1 cellular context compared by ENCODE assay signal in the genomic region with DNA sequence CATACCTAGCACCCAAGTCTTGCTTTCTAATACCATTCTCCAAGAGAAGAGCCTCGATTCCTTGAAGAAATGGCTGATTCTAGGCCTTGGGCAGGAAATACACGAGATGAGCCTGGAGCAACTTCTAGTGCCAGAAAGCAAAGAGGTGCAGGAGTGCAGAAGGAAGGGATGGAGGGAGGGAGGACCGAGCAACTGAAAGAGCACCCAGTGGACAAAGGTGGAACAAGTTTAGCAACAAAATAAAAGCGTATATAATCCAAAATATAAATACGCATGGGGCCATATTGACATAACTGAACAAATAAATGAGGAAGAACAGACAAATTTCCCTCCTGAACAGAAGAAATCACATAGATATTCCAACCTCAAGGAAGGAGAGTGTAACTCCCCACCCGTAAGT.
TF ChIP-seq lines count a peak whose summit lies in the region.

No MANE protein-coding gene starts in this region.

TF ChIP-seq in HepG2, 621 proteins besides CTCF, POLR2A, EP300 and RAD21:
- TF ChIP-seq ATF1 (CRISPR knock-in tag; IDR thresholded peaks at IDR 0.05) (peak; percentile 36; the same call in 1 of the 2 replicates), ZFP62 (CRISPR knock-in tag; IDR thresholded peaks at IDR 0.05) (no peak), FOXA1 (IDR thresholded peaks at IDR 0.05) (0 out of 2 replicates have a peak, but pooled peaks have one; percentile 16), FOXA1 (CRISPR knock-in tag; IDR thresholded peaks at IDR 0.05) (0 out of 2 replicates have a peak, but pooled peaks have one; percentile 7), NKX3-1 (CRISPR knock-in tag; IDR thresholded peaks at IDR 0.05) (no peak), ZNF724P (CRISPR knock-in tag; IDR thresholded peaks at IDR 0.05; ENCODE audit: borderline replicate concordance) (no peak), BRD4 (CRISPR knock-in tag; IDR thresholded peaks at IDR 0.05) (no peak)
- TF ChIP-seq, protein P1, sequence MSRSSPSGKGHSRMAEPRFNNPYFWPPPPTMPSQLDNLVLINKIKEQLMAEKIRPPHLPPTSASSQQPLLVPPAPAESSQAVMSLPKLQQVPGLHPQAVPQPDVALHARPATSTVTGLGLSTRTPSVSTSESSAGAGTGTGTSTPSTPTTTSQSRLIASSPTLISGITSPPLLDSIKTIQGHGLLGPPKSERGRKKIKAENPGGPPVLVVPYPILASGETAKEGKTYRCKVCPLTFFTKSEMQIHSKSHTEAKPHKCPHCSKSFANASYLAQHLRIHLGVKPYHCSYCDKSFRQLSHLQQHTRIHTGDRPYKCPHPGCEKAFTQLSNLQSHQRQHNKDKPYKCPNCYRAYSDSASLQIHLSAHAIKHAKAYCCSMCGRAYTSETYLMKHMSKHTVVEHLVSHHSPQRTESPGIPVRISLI (CRISPR knock-in tag; IDR thresholded peaks at IDR 0.05; ENCODE audit: borderline replicate concordance): no peak
